Comparison of ENCODE assay signal across 21 cellular contexts in genomic region chr21:38165466-38166213, GRCh38.
DNase-seq lines count a peak whose midpoint lies in the region; ATAC-seq and TF ChIP-seq lines count a peak whose summit lies in the region.
"Had no signal": no experiment of that assay in that cellular context is flagged by ENCODE, and none has a peak within 500 bp of the region (broad histone marks: within the 10 kb centered on the region; RNA-seq: fewer than 3 reads in every experiment).

No MANE protein-coding gene starts in this region.

- H3K4me3 ChIP-seq in AG10803 (ENCODE audit: low read length) (no peak overlapping the region), astrocyte of the cerebellum (ENCODE audit: low read depth, low read length) (no peak overlapping the region), fibroblast of villous mesenchyme (ENCODE audit: low read depth, low read length) (no peak overlapping the region), heart left ventricle (no peak overlapping the region)
- H3K4me3 ChIP-seq: gastroesophageal sphincter, left ventricle myocardium inferior, upper lobe of right lung had no signal

- peak; percentile 87 for DNase-seq in AG10803 (ENCODE audit: low read depth)
- DNase-seq in HCEC 1CT, result peak; percentile 43
- peak; percentile 49 for DNase-seq in astrocyte of the cerebellum (ENCODE audit: low read depth)
- peak; percentile 75 for DNase-seq in fibroblast of villous mesenchyme (ENCODE audit: low read depth)
- no peak for DNase-seq in UCSD-AML1 (lab: John Stamatoyannopoulos, UW; ENCODE audit: unreplicated experiment)
- DNase-seq in heart left ventricle, result no peak
- no peak for DNase-seq in stimulated activated CD8-positive, alpha-beta memory T cell treated with anti-CD3 and anti-CD28 coated beads, Interleukin-4, amount 100 ng/mL, for 48 hours
- DNase-seq in DMS53 treated with DMSO at 0.1 percent for 48 hours (lab: John Stamatoyannopoulos, UW; ENCODE audit: unreplicated experiment), result no peak
- DNase-seq: activated CD4-positive, alpha-beta T cell treated with anti-CD3 and anti-CD28 coated beads, Interleukin-2, amount 50 U/mL, for 4 hours; activated naive CD4-positive, alpha-beta T cell; activated T-cell treated with anti-CD3 and anti-CD28 coated beads for 4 hours; amygdala; CD8-positive, alpha-beta T cell; HFFc6; Kasumi-1; left ventricle myocardium inferior; NCI-H1105 treated with DMSO at 0.1 percent for 48 hours; occipital lobe; RPMI8226; upper lobe of right lung had no signal

- peaks cover 0 to 8% (median 0%) of the 10 kb centered on the region in 9 donors for H3K27me3 ChIP-seq in heart left ventricle
- H3K27me3 ChIP-seq: upper lobe of right lung had no signal

- in situ Hi-C loops in astrocyte of the cerebellum (cut with HindIII; ENCODE audit: low sequenced_read_pairs), result loop anchor here (25.0 kb wide), 1 partner anchor 197 kb away; no protein-coding TSS in a partner anchor

- H3K4me1 ChIP-seq in heart left ventricle, result peaks cover 0 to 13% (median 7%) of the 10 kb centered on the region in 12 donors
- H3K4me1 ChIP-seq: gastroesophageal sphincter had no signal

- no peaks in the 10 kb centered on the region for H3K36me3 ChIP-seq in heart left ventricle
- H3K36me3 ChIP-seq: gastroesophageal sphincter, left ventricle myocardium inferior, upper lobe of right lung had no signal

- intact Hi-C loops in heart left ventricle (cut with DNase I), result loop anchor here in 3 of 10 donors (5.0 kb wide), 1 partner anchor 52 kb away; no protein-coding TSS in a partner anchor

- TF ChIP-seq CTCF in AG10803 (conservative IDR thresholded peaks at IDR 0.05; ENCODE audit: low read length) (no peak), astrocyte of the cerebellum (IDR thresholded peaks at IDR 0.05; ENCODE audit: low read depth, low read length, missing control alignments) (no peak), fibroblast of villous mesenchyme (IDR thresholded peaks at IDR 0.05; ENCODE audit: insufficient read depth, low read depth, low read length) (no peak), heart left ventricle (IDR thresholded peaks at IDR 0.05) (no peak)

- no peaks in the 10 kb centered on the region for H3K9me3 ChIP-seq in heart left ventricle
- H3K9me3 ChIP-seq: gastroesophageal sphincter, left ventricle myocardium inferior, upper lobe of right lung had no signal

- no peak for ATAC-seq in heart left ventricle
- ATAC-seq: CD8-positive, alpha-beta T cell; gastroesophageal sphincter; upper lobe of right lung had no signal

- H3K27ac ChIP-seq in heart left ventricle, result no peak overlapping the region
- H3K27ac ChIP-seq: gastroesophageal sphincter, left ventricle myocardium inferior, upper lobe of right lung had no signal

- no peak for TF ChIP-seq POLR2A in heart left ventricle (IDR thresholded peaks at IDR 0.05)

- WGBS in heart left ventricle, 4 donors, result 48 to 60% (median 55%) methylated on average over 11 of the region's 11 CpGs

Comparison
In these comparisons a context has a peak if more than half of its experiments do, and no peak if none do; other contexts are left out.
1. DNase-seq: peak in AG10803 (single experiment), HCEC 1CT (single experiment), astrocyte of the cerebellum (single experiment) and fibroblast of villous mesenchyme (single experiment); none in UCSD-AML1 (single experiment), heart left ventricle (0 of 5), stimulated activated CD8-positive, alpha-beta memory T cell treated with anti-CD3 and anti-CD28 coated beads, Interleukin-4, amount 100 ng/mL, for 48 hours (single experiment) and DMS53 treated with DMSO at 0.1 percent for 48 hours (single experiment).